In genomic region chr9:89442501-89442978, GRCh38 we compare ENCODE assay signal across 9 cellular contexts. TPM values are rescaled to one million over a fixed set of nuclear protein-coding genes. Genes with fewer than 3 reads are reported as not detected.
DNase-seq lines count a peak whose midpoint lies in the region; ATAC-seq and TF ChIP-seq lines count a peak whose summit lies in the region.
"Had no signal": no experiment of that assay in that cellular context is flagged by ENCODE, and none has a peak within 500 bp of the region (broad histone marks: within the 10 kb centered on the region; RNA-seq: fewer than 3 reads in every experiment).

No MANE protein-coding gene starts in this region.

- H3K14ac ChIP-seq in neuronal stem cell (ENCODE audit: low read length) = peak overlapping the region; percentile 86

- no peaks in the 10 kb centered on the region; the same call in 1 of the 2 replicates for H3K36me3 ChIP-seq in H7 (replicated peaks; ENCODE audit: control insufficient read depth, insufficient read depth, low read length)
- no peaks in the 10 kb centered on the region for H3K36me3 ChIP-seq in OCI-LY7 (ENCODE audit: insufficient read depth, low read length)
- H3K36me3 ChIP-seq in neuronal stem cell (replicated peaks in 1 of 2; ENCODE audit: control insufficient read depth in 2 of 2, insufficient read depth in 2 of 2, low read length in 2 of 2) = peaks cover 0 to 2% of the 10 kb centered on the region in 2 donors
- H3K36me3 ChIP-seq in MG63 = no peaks in the 10 kb centered on the region
- H3K36me3 ChIP-seq in uterus = no peaks in the 10 kb centered on the region

- TF ChIP-seq POLR2A in uterus (IDR thresholded peaks at IDR 0.05) = no peak

- H2BK120ac ChIP-seq in neuronal stem cell (ENCODE audit: low read depth, low read length) = no peak overlapping the region

- H3K23ac ChIP-seq in neuronal stem cell (ENCODE audit: low read depth, low read length, poor library complexity) = peak overlapping the region; percentile 76

- no TSS peak for BruUV-seq in OCI-LY7 (replicated peaks; lab: Mats Ljungman, UMichigan)

- DNase-seq in H7 (peak; percentile 50), OCI-LY7 (ENCODE audit: low spot score) (peak; percentile 79), neuronal stem cell (ENCODE audit: low spot score) (no peak), MG63 (no peak), NCI-H748 treated with DMSO at 0.1 percent for 48 hours (lab: John Stamatoyannopoulos, UW) (no peak), nucleus accumbens (lab: John Stamatoyannopoulos, UW) (no peak), uterus (no peak)
- DNase-seq: NCI-H1417 treated with DMSO at 0.1 percent for 48 hours had no signal

- no peak overlapping the region for H3K4ac ChIP-seq in neuronal stem cell (ENCODE audit: low read length)

- H3K9me3 ChIP-seq in OCI-LY7 (ENCODE audit: low read length) (no peaks in the 10 kb centered on the region), neuronal stem cell (replicated peaks in 1 of 2; ENCODE audit: control insufficient read depth in 2 of 2, insufficient read depth in 1 of 2, low read depth in 1 of 2, low read length in 2 of 2) (no peaks in the 10 kb centered on the region), MG63 (no peaks in the 10 kb centered on the region), uterus (no peaks in the 10 kb centered on the region)

- H3K79me1 ChIP-seq in neuronal stem cell (ENCODE audit: low read depth, low read length) = peaks cover 17% of the 10 kb centered on the region

- H3K4me2 ChIP-seq in OCI-LY7 (ENCODE audit: low read length) = peak overlapping the region; percentile 58
- H3K4me2 ChIP-seq in neuronal stem cell (ENCODE audit: insufficient read depth, low read length, poor library complexity, severe bottlenecking) = no peak overlapping the region

- H4K8ac ChIP-seq in neuronal stem cell (ENCODE audit: low read depth, low read length) = no peak overlapping the region

- no peak overlapping the region for H2AK5ac ChIP-seq in neuronal stem cell (ENCODE audit: low read depth, low read length)

- peak overlapping the region; percentile 27 for H3K9ac ChIP-seq in neuronal stem cell (ENCODE audit: low read depth, low read length, poor library complexity)

- no peak overlapping the region for H4K91ac ChIP-seq in neuronal stem cell (ENCODE audit: low read depth, low read length, poor library complexity)

- H3K9me2 ChIP-seq in OCI-LY7 (ENCODE audit: insufficient read depth, low read length) = no peaks in the 10 kb centered on the region

- TF ChIP-seq CTCF in OCI-LY7 (conservative IDR thresholded peaks at IDR 0.05; ENCODE audit: low read length) (no peak), uterus (IDR thresholded peaks at IDR 0.05) (no peak)

- no peak overlapping the region for H2AFZ ChIP-seq in OCI-LY7 (ENCODE audit: low read length)
- no peak overlapping the region for H2AFZ ChIP-seq in neuronal stem cell (ENCODE audit: low read length)

- no peak overlapping the region for H2BK15ac ChIP-seq in neuronal stem cell (ENCODE audit: low read length)

- peaks cover 71% of the 10 kb centered on the region for H3K4me1 ChIP-seq in OCI-LY7 (ENCODE audit: insufficient read depth, low read length, poor library complexity, severe bottlenecking)
- peaks cover 2 to 9% of the 10 kb centered on the region in 2 donors for H3K4me1 ChIP-seq in neuronal stem cell (ENCODE audit: control insufficient read depth in 2 of 2, insufficient read depth in 1 of 2, low read depth in 1 of 2, low read length in 2 of 2)
- no peaks in the 10 kb centered on the region for H3K4me1 ChIP-seq in uterus

- peak overlapping the region; percentile 49 for H3K27ac ChIP-seq in OCI-LY7 (ENCODE audit: low read depth, low read length, poor library complexity, severe bottlenecking)
- H3K27ac ChIP-seq in neuronal stem cell (replicated peaks; ENCODE audit: low read length) = no peak overlapping the region
- no peak overlapping the region for H3K27ac ChIP-seq in uterus

- H2BK5ac ChIP-seq in neuronal stem cell (ENCODE audit: low read length) = no peak overlapping the region

- POLR2A ChIA-PET in OCI-LY7 (lab: Charles Lee) = interaction anchor here (1.5 kb wide), 1 partner anchor 107 kb away, joined by 4 read pairs; no protein-coding TSS in a partner anchor

- no CpG with 5 or more reads among the region's 9 CpGs for WGBS in neuronal stem cell (ENCODE audit: extremely low coverage in 2 of 2, insufficient read length in 2 of 2, insufficient replicate concordance in 1 of 2), 2 donors

- H2BK12ac ChIP-seq in neuronal stem cell (ENCODE audit: low read length) = no peak overlapping the region

- CTCF ChIA-PET in OCI-LY7 (lab: Charles Lee; ENCODE audit: unreplicated experiment) = interaction anchor here (0.6 to 1.3 kb wide), 2 partner anchors 13 to 1268 kb away, joined by 4 to 7 read pairs; no protein-coding TSS in a partner anchor

- H3K79me2 ChIP-seq in OCI-LY7 (ENCODE audit: insufficient read depth, low read depth, low read length) = no peaks in the 10 kb centered on the region

- intact Hi-C loops in OCI-LY7 (cut with micrococcal nuclease; ENCODE audit: unreplicated experiment) = loop anchor here (1.0 kb wide), 1 partner anchor 56 kb away; the partner anchor contains the start of gene SEMA4D
- intact Hi-C loops in uterus (cut with DNase I; ENCODE audit: low total_unique reads) = no loop called here

- ATAC-seq in GM18909 (IDR thresholded peaks at IDR 0.05; ENCODE audit: poor library complexity, unreplicated experiment) = peak; percentile 36

- H3K27me3 ChIP-seq in H7 (ENCODE audit: control insufficient read depth, insufficient read depth, low read length) (no peaks in the 10 kb centered on the region), neuronal stem cell (ENCODE audit: control insufficient read depth in 3 of 3, insufficient read depth in 3 of 3, low read depth in 1 of 3, low read length in 3 of 3) (no peaks in the 10 kb centered on the region), MG63 (no peaks in the 10 kb centered on the region), uterus (no peaks in the 10 kb centered on the region)

- peaks cover 4% of the 10 kb centered on the region; the same call in 1 of the 2 replicates for H4K20me1 ChIP-seq in OCI-LY7 (ENCODE audit: insufficient read depth, low read length)

- H3K4me3 ChIP-seq in H7 (ENCODE audit: insufficient read depth, low read depth, low read length) = no peak overlapping the region
- peak overlapping the region; percentile 45 for H3K4me3 ChIP-seq in OCI-LY7 (ENCODE audit: low read depth, low read length, poor library complexity, severe bottlenecking)
- no peak overlapping the region for H3K4me3 ChIP-seq in neuronal stem cell (ENCODE audit: low read length in 2 of 2)
- H3K4me3 ChIP-seq in MG63 = no peak overlapping the region
- H3K4me3 ChIP-seq in uterus = no peak overlapping the region

- H3K18ac ChIP-seq in neuronal stem cell (ENCODE audit: low read length) = peak overlapping the region; percentile 52

RNA-seq across cellular contexts. Expression of gene SEMA4D, which starts 55.4 kb away (rescaled TPM):
- 17.0 and 23.6 TPM in 2 replicates for total RNA-seq in H7 (2014; rRNA removed; shearing (Covaris generic))
- 28.5 and 33.7 TPM in 2 replicates for total RNA-seq in OCI-LY7 (2014; rRNA removed; shearing (Covaris generic))
- total RNA-seq in OCI-LY7 (2022) = 52.8 and 60.5 TPM in 2 replicates
- polyA plus RNA-seq in neuronal stem cell (2013, experiment 1 of 2) = 23.2 TPM
- 24.3 TPM for polyA plus RNA-seq in neuronal stem cell (2013, experiment 2 of 2)
- total RNA-seq in MG63 (2014; rRNA removed; shearing (Covaris generic); ENCODE audit: low replicate concordance) = 0.23 and 0.86 TPM in 2 replicates
- 10 to 100 TPM in 2 of 4 donors, 1 to 10 TPM in 2; 1.5 to 27.8 (median 11.6) TPM for total RNA-seq in uterus

Comparison
In these comparisons a context has a peak if more than half of its experiments do, and no peak if none do; other contexts are left out.
1. DNase-seq: peak in H7 (single experiment) and OCI-LY7 (single experiment); none in neuronal stem cell (single experiment), MG63 (single experiment), NCI-H748 treated with DMSO at 0.1 percent for 48 hours (single experiment), nucleus accumbens (0 of 56) and uterus (0 of 2).